Comparison of ENCODE assay signal across 14 cellular contexts in genomic region chr2:197613509-197613987, GRCh38.
DNase-seq lines count a peak whose midpoint lies in the region; ATAC-seq and TF ChIP-seq lines count a peak whose summit lies in the region.
"Had no signal": no experiment of that assay in that cellular context is flagged by ENCODE, and none has a peak within 500 bp of the region (broad histone marks: within the 10 kb centered on the region; RNA-seq: fewer than 3 reads in every experiment).

No MANE protein-coding gene starts in this region.

- peak; percentile 79 for ATAC-seq in IMR-90 (ENCODE audit: low read depth)
- ATAC-seq in T-helper 17 cell = no peak

- H3K9ac ChIP-seq in IMR-90 (ENCODE audit: low read depth, low read length) = no peak overlapping the region

- H3K27me3 Mint-ChIP-seq in T-helper 17 cell = peaks cover 10% of the 10 kb centered on the region
- H3K27me3 Mint-ChIP-seq: activated T-cell treated with anti-CD3 and anti-CD28 coated beads, Interleukin-2, amount 50 U/mL, for 24 hours had no signal

- H3K36me3 ChIP-seq in IMR-90 (ENCODE audit: control insufficient read depth, insufficient read depth, low read length) = peaks cover 5% of the 10 kb centered on the region
- H3K36me3 ChIP-seq: HAP-1, SJSA1 had no signal

- H4K20me1 ChIP-seq in IMR-90 (ENCODE audit: insufficient read depth, low read length) = no peaks in the 10 kb centered on the region

- intact Hi-C loops in IMR-90 (cut with micrococcal nuclease) = no loop called here

- H3K27ac Mint-ChIP-seq in T-helper 17 cell = no peak overlapping the region
- H3K27ac Mint-ChIP-seq: activated T-cell treated with anti-CD3 and anti-CD28 coated beads, Interleukin-2, amount 50 U/mL, for 24 hours had no signal

- in situ Hi-C loops in IMR-90 (cut with MboI; ENCODE audit: low sequenced_read_pairs) = no loop called here

- no peaks in the 10 kb centered on the region for H3K9me1 ChIP-seq in IMR-90 (ENCODE audit: insufficient read depth, low read length)

- no peak overlapping the region for H2AK9ac ChIP-seq in IMR-90 (replicated peaks; ENCODE audit: low read depth, low read length, poor library complexity)

- dilution Hi-C loops in IMR-90 (cut with HindIII; ENCODE audit: low sequenced_read_pairs, unreplicated experiment) = no loop called here

- TF ChIP-seq POLR2A in IMR-90 (IDR thresholded peaks at IDR 0.05; ENCODE audit: low read depth, low read length) = no peak

- TF ChIP-seq RAD21 in IMR-90 (IDR thresholded peaks at IDR 0.05; ENCODE audit: low read length) = no peak

- POLR2A ChIA-PET in IMR-90 (lab: Charles Lee; ENCODE audit: unreplicated experiment) (interaction anchor here (0.6 kb wide), 2 partner anchors 15 to 23 kb away, joined by 3 read pairs; no protein-coding TSS in a partner anchor), RWPE1 (lab: Yijun Ruan, JAX; ENCODE audit: low non-redundant PET) (no interaction called here)

- no peak overlapping the region for H3K4me2 ChIP-seq in IMR-90 (ENCODE audit: low read depth, low read length)

- no peaks in the 10 kb centered on the region for H3K9me3 ChIP-seq in IMR-90 (ENCODE audit: control insufficient read depth, insufficient read depth, low read length)
- H3K9me3 ChIP-seq in T-helper 17 cell (ENCODE audit: control insufficient read depth, low read length, poor library complexity, severe bottlenecking) = no peaks in the 10 kb centered on the region
- H3K9me3 ChIP-seq: HAP-1, SJSA1, suprapubic skin had no signal

- no peak overlapping the region for H3K23ac ChIP-seq in IMR-90 (ENCODE audit: low read depth, low read length)

- H3K4me3 Mint-ChIP-seq in T-helper 17 cell = no peak overlapping the region
- H3K4me3 Mint-ChIP-seq: activated T-cell treated with anti-CD3 and anti-CD28 coated beads, Interleukin-2, amount 50 U/mL, for 24 hours had no signal

- no peaks in the 10 kb centered on the region for H3K36me3 Mint-ChIP-seq in T-helper 17 cell (ENCODE audit: low read depth)

- no peak overlapping the region for H4K8ac ChIP-seq in IMR-90 (ENCODE audit: low read depth in 2 of 2, low read length in 2 of 2)

- H2AK5ac ChIP-seq in IMR-90 (ENCODE audit: low read depth, low read length) = no peak overlapping the region

- H2AFZ ChIP-seq in IMR-90 (replicated peaks; ENCODE audit: low read length, poor library complexity) = no peak overlapping the region

- no peaks in the 10 kb centered on the region; the same call in 1 of the 2 replicates for H3K4me1 ChIP-seq in IMR-90 (ENCODE audit: control insufficient read depth, insufficient read depth, low read length)
- H3K4me1 ChIP-seq: SJSA1 had no signal

- H3K4me1 Mint-ChIP-seq in T-helper 17 cell = peaks cover 10% of the 10 kb centered on the region

- H2BK120ac ChIP-seq in IMR-90 (ENCODE audit: low read depth, low read length) = no peak overlapping the region

- no peak overlapping the region for H3K27ac ChIP-seq in IMR-90 (ENCODE audit: insufficient read depth, low read length)
- H3K27ac ChIP-seq in epithelial cell of prostate = no peak overlapping the region
- no peak overlapping the region for H3K27ac ChIP-seq in RWPE1
- H3K27ac ChIP-seq: SJSA1, suprapubic skin had no signal

- no peak overlapping the region for H2BK20ac ChIP-seq in IMR-90 (ENCODE audit: low read depth, low read length)

- H3K4me3 ChIP-seq in IMR-90 (ENCODE audit: insufficient read depth, low read depth, low read length) (no peak overlapping the region), skeletal muscle cell (ENCODE audit: low read depth, low read length) (no peak overlapping the region)
- H3K4me3 ChIP-seq: HAP-1, SJSA1, suprapubic skin had no signal

- peak; percentile 13 for DNase-seq in IMR-90
- DNase-seq in NCI-H460 (ENCODE audit: extremely low read depth, low read depth) = peak; percentile 78
- peak; percentile 6 for DNase-seq in epithelial cell of prostate (ENCODE audit: low read depth, low spot score)
- peak; percentile 38 for DNase-seq in skeletal muscle cell (ENCODE audit: low read depth)
- DNase-seq in RWPE1 (ENCODE audit: low spot score) = no peak
- DNase-seq in NCI-H82 treated with DMSO at 0.1 percent for 48 hours (lab: John Stamatoyannopoulos, UW; ENCODE audit: unreplicated experiment) = no peak
- no peak for DNase-seq in T-helper 17 cell
- DNase-seq: activated CD4-positive, CD25-positive, alpha-beta regulatory T cell; activated T-cell treated with anti-CD3 and anti-CD28 coated beads, Interleukin-2, amount 50 U/mL, for 24 hours; NCI-H526; retina had no signal

- CTCF ChIA-PET in IMR-90 (lab: Yijun Ruan, JAX) = no interaction called here
- CTCF ChIA-PET in RWPE1 (lab: Yijun Ruan, JAX) = no interaction called here

- no CpG with 5 or more reads among the region's 1 CpG for WGBS in IMR-90 (ENCODE audit: extremely low coverage in 2 of 2, insufficient read length in 1 of 2), 2 experiments

- no peak overlapping the region for H2BK15ac ChIP-seq in IMR-90 (ENCODE audit: low read depth, low read length)

- H3K79me1 ChIP-seq in IMR-90 (ENCODE audit: low read depth in 1 of 2, low read length in 2 of 2) = no peaks in the 10 kb centered on the region

- no TSS peak for BruUV-seq in IMR-90 (replicated peaks; lab: Mats Ljungman, UMichigan)

- no peak overlapping the region for H3K4ac ChIP-seq in IMR-90 (ENCODE audit: low read depth, low read length)

- no peak overlapping the region for H2BK5ac ChIP-seq in IMR-90 (ENCODE audit: low read depth, low read length, poor library complexity, severe bottlenecking)

- TF ChIP-seq CTCF in IMR-90 (conservative IDR thresholded peaks at IDR 0.05; ENCODE audit: low read depth, low read length) (no peak), RWPE1 (conservative IDR thresholded peaks at IDR 0.05; ENCODE audit: low read depth) (no peak)

- H3K18ac ChIP-seq in IMR-90 (ENCODE audit: low read depth, low read length) = no peak overlapping the region

- no peaks in the 10 kb centered on the region for H3K27me3 ChIP-seq in IMR-90 (ENCODE audit: control insufficient read depth, insufficient read depth, low read length)
- H3K27me3 ChIP-seq: SJSA1, suprapubic skin had no signal

- no peak overlapping the region for H4K91ac ChIP-seq in IMR-90 (ENCODE audit: insufficient read depth, low read depth, low read length)

- no peak overlapping the region for H3K56ac ChIP-seq in IMR-90 (ENCODE audit: extremely low read depth, insufficient read depth, low read length)

- H3K14ac ChIP-seq in IMR-90 (replicated peaks; ENCODE audit: low read depth, low read length) = no peak overlapping the region

- no peak overlapping the region for H4K5ac ChIP-seq in IMR-90 (ENCODE audit: low read depth, low read length)

TF ChIP-seq in IMR-90, 13 proteins besides CTCF, POLR2A, EP300 and RAD21:
- no peak for TF ChIP-seq MAFK (IDR thresholded peaks at IDR 0.05; ENCODE audit: low read depth, low read length)
- TF ChIP-seq, protein P1, sequence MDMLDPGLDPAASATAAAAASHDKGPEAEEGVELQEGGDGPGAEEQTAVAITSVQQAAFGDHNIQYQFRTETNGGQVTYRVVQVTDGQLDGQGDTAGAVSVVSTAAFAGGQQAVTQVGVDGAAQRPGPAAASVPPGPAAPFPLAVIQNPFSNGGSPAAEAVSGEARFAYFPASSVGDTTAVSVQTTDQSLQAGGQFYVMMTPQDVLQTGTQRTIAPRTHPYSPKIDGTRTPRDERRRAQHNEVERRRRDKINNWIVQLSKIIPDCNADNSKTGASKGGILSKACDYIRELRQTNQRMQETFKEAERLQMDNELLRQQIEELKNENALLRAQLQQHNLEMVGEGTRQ (IDR thresholded peaks at IDR 0.05; ENCODE audit: low read depth, low read length) = peak; percentile 37; the same call in 1 of the 2 replicates
- TF ChIP-seq CEBPB (IDR thresholded peaks at IDR 0.05; ENCODE audit: low read depth, low read length) = peak; percentile 80
- TF ChIP-seq BHLHE40 (IDR thresholded peaks at IDR 0.05; ENCODE audit: low read depth, low read length) = no peak

Comparison
In these comparisons a context has a peak if more than half of its experiments do, and no peak if none do; other contexts are left out.
1. DNase-seq: peak in IMR-90 (single experiment), NCI-H460 (single experiment), epithelial cell of prostate (single experiment) and skeletal muscle cell (single experiment); none in RWPE1 (single experiment), NCI-H82 treated with DMSO at 0.1 percent for 48 hours (single experiment) and T-helper 17 cell (0 of 3).